ENCODE assay signal across 10 cellular contexts in genomic region chr4:159175989-159176375, GRCh38.
DNase-seq lines count a peak whose midpoint lies in the region; ATAC-seq, FAIRE-seq and TF ChIP-seq lines count a peak whose summit lies in the region.
"Had no signal": no experiment of that assay in that cellular context is flagged by ENCODE, and none has a peak within 500 bp of the region (broad histone marks: within the 10 kb centered on the region; RNA-seq: fewer than 3 reads in every experiment).

No MANE protein-coding gene starts in this region.

- H3K27ac Mint-ChIP-seq in chondrocyte (ENCODE audit: unreplicated experiment), result peak overlapping the region; percentile 78
- H3K27ac Mint-ChIP-seq: activated T-helper 2 cell treated with anti-CD3 and anti-CD28 coated beads, Interferon-gamma antibody, Interleukin-2, Interleukin-4, amounts not matched to agents 10 μg/mL and 5 μg/mL and 100 μg/mL, durations not matched to agents 14 hours and 24 hours and 36 hours; memory B cell had no signal

- DNase-seq in A673 (ENCODE audit: low spot score), result no peak
- DNase-seq in chondrocyte (ENCODE audit: low spot score), result no peak
- no peak for DNase-seq in lower lobe of right lung
- no peak for DNase-seq in HTR-8/SVneo (ENCODE audit: insufficient read length, low spot score)
- no peak for DNase-seq in omental fat pad (ENCODE audit: low spot score)

- H3K27me3 Mint-ChIP-seq in chondrocyte (ENCODE audit: low read depth), result no peaks in the 10 kb centered on the region

- no peak overlapping the region for H3K27ac ChIP-seq in A673 (ENCODE audit: low read depth, low read length, poor library complexity, severe bottlenecking)
- peak overlapping the region; percentile 94 for H3K27ac ChIP-seq in HUES48 (ENCODE audit: low read depth, low read length)
- H3K27ac ChIP-seq in lower lobe of right lung, result peak overlapping the region; percentile 26

- intact Hi-C loops in A673 (cut with micrococcal nuclease; ENCODE audit: unreplicated experiment), result loop anchor here (1.0 to 5.0 kb wide), 5 partner anchors 72 to 446 kb away; no protein-coding TSS in a partner anchor
- intact Hi-C loops in lower lobe of right lung (cut with DNase I), result loop anchor here (10.0 kb wide), 1 partner anchor 321 kb away; no protein-coding TSS in a partner anchor

- H3K4me1 Mint-ChIP-seq in chondrocyte (ENCODE audit: low read depth), result peaks cover 57% of the 10 kb centered on the region

- H3K27me3 ChIP-seq in A673 (replicated peaks; ENCODE audit: insufficient read depth, low read depth, low read length, poor library complexity) (no peaks in the 10 kb centered on the region), HUES48 (ENCODE audit: control insufficient read depth, insufficient read depth, low read length) (no peaks in the 10 kb centered on the region), lower lobe of right lung (ENCODE audit: low read depth) (no peaks in the 10 kb centered on the region)

- BruUV-seq in A673 (replicated peaks; lab: Mats Ljungman, UMichigan), result no TSS peak

- no peaks in the 10 kb centered on the region for H3K36me3 Mint-ChIP-seq in chondrocyte (ENCODE audit: low read depth)
- H3K36me3 Mint-ChIP-seq: memory B cell had no signal

- peak overlapping the region; percentile 47 for H3K9ac ChIP-seq in HUES48 (ENCODE audit: low read depth, low read length)

- H3K4me1 ChIP-seq in A673 (ENCODE audit: insufficient read depth, low read length, poor library complexity, severe bottlenecking) (peaks cover 45% of the 10 kb centered on the region), HUES48 (ENCODE audit: control insufficient read depth, insufficient read depth, low read length) (peaks cover 69% of the 10 kb centered on the region), lower lobe of right lung (peaks cover 95% of the 10 kb centered on the region)

- CTCF ChIA-PET in A673 (lab: Charles Lee), result interaction anchor here (0.6 to 0.8 kb wide), 2 partner anchors 24 to 319 kb away, joined by 3 to 5 read pairs; no protein-coding TSS in a partner anchor

- FAIRE-seq in HTR-8/SVneo (lab: Jason Lieb, UNC), result no peak

- no peaks in the 10 kb centered on the region for H3K36me3 ChIP-seq in A673 (ENCODE audit: insufficient read depth, low read length, poor library complexity, severe bottlenecking)
- H3K36me3 ChIP-seq in HUES48 (ENCODE audit: control insufficient read depth, insufficient read depth, low read length), result no peaks in the 10 kb centered on the region
- no peaks in the 10 kb centered on the region for H3K36me3 ChIP-seq in lower lobe of right lung

- POLR2A ChIA-PET in A673 (lab: Charles Lee; ENCODE audit: low non-redundant PET), result no interaction called here

- H3K4me3 ChIP-seq in A673 (ENCODE audit: low read depth, low read length, poor library complexity, severe bottlenecking), result peak overlapping the region; percentile 16
- H3K4me3 ChIP-seq in HUES48 (ENCODE audit: low read depth, low read length), result peak overlapping the region; percentile 5; the same call in 1 of the 2 replicates
- H3K4me3 ChIP-seq in lower lobe of right lung, result no peak overlapping the region

- ATAC-seq in lower lobe of right lung (peak; percentile 44 to 45), HG03378 (IDR thresholded peaks at IDR 0.05; ENCODE audit: unreplicated experiment) (no peak), HG03342 (IDR thresholded peaks at IDR 0.05; ENCODE audit: unreplicated experiment) (no peak), omental fat pad (ENCODE audit: low FRiP score) (no peak)

- H3K4me3 Mint-ChIP-seq in chondrocyte (ENCODE audit: unreplicated experiment), result peak overlapping the region; percentile 36
- H3K4me3 Mint-ChIP-seq: memory B cell had no signal

- TF ChIP-seq CTCF in A673 (conservative IDR thresholded peaks at IDR 0.05; ENCODE audit: low read depth, low read length), result no peak
- no peak for TF ChIP-seq CTCF in chondrocyte (IDR thresholded peaks at IDR 0.05)
- TF ChIP-seq CTCF in lower lobe of right lung (IDR thresholded peaks at IDR 0.05), result no peak
- TF ChIP-seq CTCF in omental fat pad (IDR thresholded peaks at IDR 0.05), result no peak

- no peaks in the 10 kb centered on the region for H3K9me3 ChIP-seq in A673 (ENCODE audit: low read depth, low read length, poor library complexity, severe bottlenecking)
- no peaks in the 10 kb centered on the region for H3K9me3 ChIP-seq in HUES48 (ENCODE audit: control insufficient read depth, insufficient read depth, low read length)
- H3K9me3 ChIP-seq in lower lobe of right lung, result no peaks in the 10 kb centered on the region

- H3K9me3 Mint-ChIP-seq in chondrocyte (ENCODE audit: low read depth), result no peaks in the 10 kb centered on the region
- H3K9me3 Mint-ChIP-seq: activated T-helper 2 cell treated with anti-CD3 and anti-CD28 coated beads, Interferon-gamma antibody, Interleukin-2, Interleukin-4, amounts not matched to agents 10 μg/mL and 5 μg/mL and 100 μg/mL, durations not matched to agents 14 hours and 24 hours and 36 hours; memory B cell had no signal

Comparison
In these comparisons a context has a peak if more than half of its experiments do, and no peak if none do; other contexts are left out.
1. ATAC-seq: peak in lower lobe of right lung (2 of 2); none in HG03378 (single experiment), HG03342 (single experiment) and omental fat pad (single experiment).